9 cellular contexts compared by ENCODE assay signal in genomic region chr22:23401910-23402274, GRCh38.
A peak's percentile ranks its signal among the peaks of the same experiment; 100 is the strongest.
DNase-seq lines count a peak whose midpoint lies in the region; ATAC-seq and TF ChIP-seq lines count a peak whose summit lies in the region.
"Had no signal": no experiment of that assay in that cellular context is flagged by ENCODE, and none has a peak within 500 bp of the region (broad histone marks: within the 10 kb centered on the region; RNA-seq: fewer than 3 reads in every experiment).

No MANE protein-coding gene starts in this region.

- no peak for ATAC-seq in HG03571 (IDR thresholded peaks at IDR 0.05; ENCODE audit: unreplicated experiment)
- no peak for ATAC-seq in activated CD4-positive, alpha-beta T cell treated with anti-CD3 and anti-CD28 coated beads for 36 hours

- H3K4me1 Mint-ChIP-seq in activated CD4-positive, alpha-beta T cell treated with anti-CD3 and anti-CD28 coated beads for 36 hours: no peaks in the 10 kb centered on the region

- in situ Hi-C loops in HAP-1 (cut with MboI; ENCODE audit: low sequenced_read_pairs): no loop called here

- no peaks in the 10 kb centered on the region for H3K36me3 Mint-ChIP-seq in activated CD4-positive, alpha-beta T cell treated with anti-CD3 and anti-CD28 coated beads for 36 hours (ENCODE audit: low read depth)

- no peak overlapping the region for H3K27ac Mint-ChIP-seq in activated CD4-positive, alpha-beta T cell treated with anti-CD3 and anti-CD28 coated beads for 36 hours
- H3K27ac Mint-ChIP-seq: dendritic cell treated with granulocyte-macrophage colony-stimulating factor and Interleukin-4, amounts not matched to agents 40 ng/mL and 50 ng/mL, for 4 days had no signal

- H3K27me3 ChIP-seq in HAP-1 (ENCODE audit: low read depth): no peaks in the 10 kb centered on the region; the same call in 1 of the 2 replicates
- no peaks in the 10 kb centered on the region for H3K27me3 ChIP-seq in WERI-Rb-1 (ENCODE audit: insufficient read depth, low read depth, severe bottlenecking)

- CTCF ChIA-PET in activated CD4-positive, alpha-beta T cell treated with anti-CD3 and anti-CD28 coated beads for 36 hours (lab: Charles Lee): no interaction called here

- no peaks in the 10 kb centered on the region for H3K9me3 Mint-ChIP-seq in activated CD4-positive, alpha-beta T cell treated with anti-CD3 and anti-CD28 coated beads for 36 hours (ENCODE audit: low read depth)
- H3K9me3 Mint-ChIP-seq: dendritic cell treated with granulocyte-macrophage colony-stimulating factor and Interleukin-4, amounts not matched to agents 40 ng/mL and 50 ng/mL, for 4 days had no signal

- DNase-seq in HAP-1 (ENCODE audit: low spot score in 2 of 2) (peak in 1 of 2 experiments; percentile 40), WERI-Rb-1 (peak; percentile 46), UCSD-AML1 (lab: John Stamatoyannopoulos, UW; ENCODE audit: unreplicated experiment) (no peak), GF-D8 (lab: John Stamatoyannopoulos, UW) (no peak)
- DNase-seq in activated CD4-positive, alpha-beta T cell treated with anti-CD3 and anti-CD28 coated beads for 36 hours: no peak

- intact Hi-C loops in activated CD4-positive, alpha-beta T cell treated with anti-CD3 and anti-CD28 coated beads for 36 hours (cut with DNase I, micrococcal nuclease): loop anchor here (1.0 to 5.0 kb wide), 2 partner anchors 135 to 137 kb away; no protein-coding TSS in a partner anchor

- peak overlapping the region; percentile 77 for H3K27ac ChIP-seq in WERI-Rb-1
- H3K27ac ChIP-seq in skin epidermis: no peak overlapping the region

- POLR2A ChIA-PET in activated CD4-positive, alpha-beta T cell treated with anti-CD3 and anti-CD28 coated beads for 36 hours (lab: Charles Lee): no interaction called here

- H3K4me3 ChIP-seq in HAP-1 (peak overlapping the region; percentile 17), WERI-Rb-1 (ENCODE audit: low read depth, low read length) (peak overlapping the region; percentile 41), iPS-18c (ENCODE audit: insufficient read depth, low read depth, low read length) (peak overlapping the region; percentile 38), skin epidermis (peak overlapping the region in 5 of 7 experiments; percentile 14 to 42 (median 27))

- no peaks in the 10 kb centered on the region for H3K27me3 Mint-ChIP-seq in activated CD4-positive, alpha-beta T cell treated with anti-CD3 and anti-CD28 coated beads for 36 hours

- no peak overlapping the region for H3K4me3 Mint-ChIP-seq in activated CD4-positive, alpha-beta T cell treated with anti-CD3 and anti-CD28 coated beads for 36 hours
- H3K4me3 Mint-ChIP-seq: dendritic cell treated with granulocyte-macrophage colony-stimulating factor and Interleukin-4, amounts not matched to agents 40 ng/mL and 50 ng/mL, for 4 days had no signal

- H3K9me3 ChIP-seq in HAP-1: no peaks in the 10 kb centered on the region
- no peaks in the 10 kb centered on the region for H3K9me3 ChIP-seq in WERI-Rb-1 (ENCODE audit: severe bottlenecking)
- H3K9me3 ChIP-seq in iPS-18c (ENCODE audit: control insufficient read depth, insufficient read depth, low read length): no peaks in the 10 kb centered on the region

- H3K36me3 ChIP-seq in HAP-1 (replicated peaks) (no peaks in the 10 kb centered on the region), WERI-Rb-1 (no peaks in the 10 kb centered on the region)

- TF ChIP-seq CTCF in WERI-Rb-1 (IDR thresholded peaks at IDR 0.05; ENCODE audit: low read depth, low read length): no peak

- H3K4me1 ChIP-seq in HAP-1: peaks cover 7% of the 10 kb centered on the region; the same call in 1 of the 2 replicates
